ENCODE assay signal across 25 cellular contexts in genomic region chr11:12045914-12046635, GRCh38. TPM values are rescaled to one million over a fixed set of nuclear protein-coding genes. Genes with fewer than 3 reads are reported as not detected.
DNase-seq lines count a peak whose midpoint lies in the region; ATAC-seq, FAIRE-seq and TF ChIP-seq lines count a peak whose summit lies in the region.
"Had no signal": no experiment of that assay in that cellular context is flagged by ENCODE, and none has a peak within 500 bp of the region (broad histone marks: within the 10 kb centered on the region; RNA-seq: fewer than 3 reads in every experiment).

No MANE protein-coding gene starts in this region.

- H3K4me1 ChIP-seq in RWPE2 (ENCODE audit: insufficient read depth, poor library complexity, severe bottlenecking): peaks cover 34% of the 10 kb centered on the region
- peaks cover 0 to 2% of the 10 kb centered on the region in 2 donors for H3K4me1 ChIP-seq in kidney (ENCODE audit: control insufficient read depth in 1 of 2, insufficient read depth in 1 of 2, low read depth in 1 of 2, low read length in 2 of 2)

- no peaks in the 10 kb centered on the region for H3K27me3 ChIP-seq in RWPE2 (ENCODE audit: insufficient read depth, poor library complexity, severe bottlenecking)
- H3K27me3 ChIP-seq: ascending aorta, BE2C, esophagus squamous epithelium, right atrium auricular region had no signal

- no peak for ATAC-seq in activated CD8-positive, alpha-beta memory T cell treated with anti-CD3 and anti-CD28 coated beads, Interleukin-2, amount 10 ng/mL, durations not matched to agents 7 days and 5 days
- no peak for ATAC-seq in RWPE2 (ENCODE audit: low read depth)
- no peak for ATAC-seq in GM19023 (IDR thresholded peaks at IDR 0.05; ENCODE audit: unreplicated experiment)
- ATAC-seq: activated CD4-positive, CD25-positive, alpha-beta regulatory T cell treated with anti-CD3 and anti-CD28 coated beads, Interleukin-2, amount 50 U/mL, for 24 hours had no signal

- no peaks in the 10 kb centered on the region for H3K9me3 Mint-ChIP-seq in activated CD8-positive, alpha-beta memory T cell treated with anti-CD3 and anti-CD28 coated beads, Interleukin-2, amount 10 ng/mL, durations not matched to agents 7 days and 5 days (ENCODE audit: low read depth)
- H3K9me3 Mint-ChIP-seq in type B pancreatic cell (no peaks in the 10 kb centered on the region), immature natural killer cell (no peaks in the 10 kb centered on the region)
- H3K9me3 Mint-ChIP-seq: activated naive CD4-positive, alpha-beta T cell treated with anti-CD3 and anti-CD28 coated beads, Interleukin-2, amount 50 U/mL, for 24 hours; activated T-helper 1 cell treated with anti-CD3 and anti-CD28 coated beads, Interleukin-12 subunit alpha, Interleukin-12 subunit beta, Interleukin-2, Interleukin-4 antibody, amounts not matched to agents 30 ng/mL and 10 ng/mL and 1 ng/mL, durations not matched to agents 14 hours and 24 hours and 36 hours had no signal

- H3K9ac ChIP-seq in kidney (ENCODE audit: low read length in 2 of 2): no peak overlapping the region

- H3K4me3 ChIP-seq in RWPE2 (ENCODE audit: severe bottlenecking) (no peak overlapping the region), fibroblast of mammary gland (ENCODE audit: control insufficient read depth, low read depth, low read length) (no peak overlapping the region), kidney (ENCODE audit: low read length in 2 of 2) (no peak overlapping the region)
- H3K4me3 ChIP-seq: ascending aorta, esophagus squamous epithelium, right atrium auricular region had no signal

- H3K27ac Mint-ChIP-seq in activated CD8-positive, alpha-beta memory T cell treated with anti-CD3 and anti-CD28 coated beads, Interleukin-2, amount 10 ng/mL, durations not matched to agents 7 days and 5 days: no peak overlapping the region
- peak overlapping the region; percentile 7 for H3K27ac Mint-ChIP-seq in type B pancreatic cell
- H3K27ac Mint-ChIP-seq in immature natural killer cell: no peak overlapping the region
- H3K27ac Mint-ChIP-seq: activated naive CD4-positive, alpha-beta T cell treated with anti-CD3 and anti-CD28 coated beads, Interleukin-2, amount 50 U/mL, for 24 hours had no signal

- peak; percentile 35 for DNase-seq in activated CD8-positive, alpha-beta memory T cell treated with anti-CD3 and anti-CD28 coated beads, Interleukin-2, amount 10 ng/mL, durations not matched to agents 7 days and 5 days
- DNase-seq in activated CD8-positive, alpha-beta memory T cell treated with anti-CD3 and anti-CD28 coated beads for 24 hours: no peak
- no peak for DNase-seq in RWPE2 (ENCODE audit: low spot score)
- peak; percentile 35 for DNase-seq in fibroblast of mammary gland (ENCODE audit: low read depth)
- DNase-seq in type B pancreatic cell (ENCODE audit: extremely low spot score, unreplicated experiment): no peak
- DNase-seq in immature natural killer cell: no peak
- no peak for DNase-seq in kidney
- DNase-seq: BE2C; cerebellar nuclear complex; effector memory CD4-positive, alpha-beta T cell; esophagus squamous epithelium; mammary epithelial cell; NCI-H1417 treated with DMSO at 0.1 percent for 48 hours; NCI-H510A treated with DMSO at 0.1 percent for 48 hours; RPMI8226; stimulated activated CD4-positive, alpha-beta T cell treated with anti-CD3 and anti-CD28 coated beads, Interleukin-4, amount 100 ng/mL, for 4 hours; trophoblast cell had no signal

- no peaks in the 10 kb centered on the region for H3K9me3 ChIP-seq in RWPE2 (ENCODE audit: severe bottlenecking)
- no peaks in the 10 kb centered on the region for H3K9me3 ChIP-seq in kidney (ENCODE audit: control insufficient read depth in 1 of 2, low read length in 2 of 2)
- H3K9me3 ChIP-seq: ascending aorta, BE2C, esophagus squamous epithelium, right atrium auricular region had no signal

- no peak for FAIRE-seq in kidney (lab: Jason Lieb, UNC)
- FAIRE-seq: A204.1, H1 had no signal

- peaks cover 17% of the 10 kb centered on the region for H3K27me3 Mint-ChIP-seq in activated CD8-positive, alpha-beta memory T cell treated with anti-CD3 and anti-CD28 coated beads, Interleukin-2, amount 10 ng/mL, durations not matched to agents 7 days and 5 days
- H3K27me3 Mint-ChIP-seq in type B pancreatic cell (peaks cover 3% of the 10 kb centered on the region), immature natural killer cell (ENCODE audit: low read depth in 3 of 3) (peaks cover 5 to 7% (median 7%) of the 10 kb centered on the region in 3 donors)
- H3K27me3 Mint-ChIP-seq: activated naive CD4-positive, alpha-beta T cell treated with anti-CD3 and anti-CD28 coated beads, Interleukin-2, amount 50 U/mL, for 24 hours had no signal

- peak overlapping the region; percentile 96 for H3K27ac ChIP-seq in RWPE2 (ENCODE audit: poor library complexity, severe bottlenecking)
- H3K27ac ChIP-seq in kidney (ENCODE audit: low read depth in 2 of 2, low read length in 2 of 2): no peak overlapping the region
- H3K27ac ChIP-seq: esophagus squamous epithelium had no signal

- H3K36me3 ChIP-seq in RWPE2 (ENCODE audit: low read depth): no peaks in the 10 kb centered on the region
- H3K36me3 ChIP-seq in kidney (ENCODE audit: control insufficient read depth in 1 of 2, insufficient read depth in 2 of 2, low read length in 2 of 2): no peaks in the 10 kb centered on the region
- H3K36me3 ChIP-seq: ascending aorta, BE2C, esophagus squamous epithelium, right atrium auricular region had no signal

- CTCF ChIA-PET in activated CD8-positive, alpha-beta memory T cell treated with anti-CD3 and anti-CD28 coated beads, Interleukin-2, amount 10 ng/mL, durations not matched to agents 7 days and 5 days (lab: Charles Lee): interaction anchor here (0.7 to 14.4 kb wide), 17 partner anchors 7 to 849 kb away, joined by 3 to 472 read pairs (median 4); no protein-coding TSS in a partner anchor

- TF ChIP-seq CTCF in RWPE2 (IDR thresholded peaks at IDR 0.05; ENCODE audit: poor library complexity, severe bottlenecking) (no peak), fibroblast of mammary gland (conservative IDR thresholded peaks at IDR 0.05; ENCODE audit: control insufficient read depth, insufficient read depth, low read depth, low read length) (no peak), type B pancreatic cell (conservative IDR thresholded peaks at IDR 0.05) (no peak), kidney (IDR thresholded peaks at IDR 0.05; ENCODE audit: borderline replicate concordance, extremely low read depth, insufficient read depth) (no peak)

- peaks cover 14% of the 10 kb centered on the region for H3K4me1 Mint-ChIP-seq in activated CD8-positive, alpha-beta memory T cell treated with anti-CD3 and anti-CD28 coated beads, Interleukin-2, amount 10 ng/mL, durations not matched to agents 7 days and 5 days
- H3K4me1 Mint-ChIP-seq in type B pancreatic cell (ENCODE audit: unreplicated experiment) (peaks cover 22% of the 10 kb centered on the region), immature natural killer cell (peaks cover 6 to 14% of the 10 kb centered on the region in 2 donors)

- H3K36me3 Mint-ChIP-seq in activated CD8-positive, alpha-beta memory T cell treated with anti-CD3 and anti-CD28 coated beads, Interleukin-2, amount 10 ng/mL, durations not matched to agents 7 days and 5 days: no peaks in the 10 kb centered on the region
- no peaks in the 10 kb centered on the region for H3K36me3 Mint-ChIP-seq in type B pancreatic cell
- H3K36me3 Mint-ChIP-seq in immature natural killer cell: no peaks in the 10 kb centered on the region
- H3K36me3 Mint-ChIP-seq: activated naive CD4-positive, alpha-beta T cell treated with anti-CD3 and anti-CD28 coated beads, Interleukin-2, amount 50 U/mL, for 24 hours had no signal

- intact Hi-C loops in kidney (cut with DNase I): loop anchor here (5.0 to 10.0 kb wide), 3 partner anchors 111 to 251 kb away; no protein-coding TSS in a partner anchor

- H3K4me3 Mint-ChIP-seq in activated CD8-positive, alpha-beta memory T cell treated with anti-CD3 and anti-CD28 coated beads, Interleukin-2, amount 10 ng/mL, durations not matched to agents 7 days and 5 days: no peak overlapping the region
- H3K4me3 Mint-ChIP-seq in type B pancreatic cell: no peak overlapping the region
- H3K4me3 Mint-ChIP-seq in immature natural killer cell: no peak overlapping the region
- H3K4me3 Mint-ChIP-seq: activated naive CD4-positive, alpha-beta T cell treated with anti-CD3 and anti-CD28 coated beads, Interleukin-2, amount 50 U/mL, for 24 hours; activated T-helper 1 cell treated with anti-CD3 and anti-CD28 coated beads, Interleukin-12 subunit alpha, Interleukin-12 subunit beta, Interleukin-2, Interleukin-4 antibody, amounts not matched to agents 30 ng/mL and 10 ng/mL and 1 ng/mL, durations not matched to agents 14 hours and 24 hours and 36 hours had no signal

RNA-seq across cellular contexts. Expression of gene DKK3, which starts 37.6 kb away (rescaled TPM):
- total RNA-seq in activated CD8-positive, alpha-beta memory T cell treated with anti-CD3 and anti-CD28 coated beads, Interleukin-2, amount 10 ng/mL, durations not matched to agents 7 days and 5 days: not detected
- total RNA-seq in type B pancreatic cell (ENCODE audit: low replicate concordance) (9.9 and 36.3 TPM in 2 replicates), kidney (59.5 TPM)
- polyA plus RNA-seq in immature natural killer cell (under 1 TPM in 2 of 3 donors, not detected in 1; 0.31 to 0.76 TPM), kidney (ENCODE audit: insufficient read depth, low read depth, low replicate concordance) (49.6 TPM)
- total RNA-seq: activated T-helper 1 cell treated with anti-CD3 and anti-CD28 coated beads, Interleukin-12 subunit alpha, Interleukin-12 subunit beta, Interleukin-2, Interleukin-4 antibody, amounts not matched to agents 30 ng/mL and 10 ng/mL and 1 ng/mL, durations not matched to agents 14 hours and 24 hours and 36 hours had no signal

Comparison
In these comparisons a context has a peak if more than half of its experiments do, and no peak if none do; other contexts are left out.
1. DNase-seq: peak in activated CD8-positive, alpha-beta memory T cell treated with anti-CD3 and anti-CD28 coated beads, Interleukin-2, amount 10 ng/mL, durations not matched to agents 7 days and 5 days (single experiment) and fibroblast of mammary gland (single experiment); none in activated CD8-positive, alpha-beta memory T cell treated with anti-CD3 and anti-CD28 coated beads for 24 hours (single experiment), RWPE2 (single experiment), type B pancreatic cell (single experiment), immature natural killer cell (0 of 3) and kidney (single experiment).